ENCODE assay signal across 1 cellular context in the genomic region with DNA sequence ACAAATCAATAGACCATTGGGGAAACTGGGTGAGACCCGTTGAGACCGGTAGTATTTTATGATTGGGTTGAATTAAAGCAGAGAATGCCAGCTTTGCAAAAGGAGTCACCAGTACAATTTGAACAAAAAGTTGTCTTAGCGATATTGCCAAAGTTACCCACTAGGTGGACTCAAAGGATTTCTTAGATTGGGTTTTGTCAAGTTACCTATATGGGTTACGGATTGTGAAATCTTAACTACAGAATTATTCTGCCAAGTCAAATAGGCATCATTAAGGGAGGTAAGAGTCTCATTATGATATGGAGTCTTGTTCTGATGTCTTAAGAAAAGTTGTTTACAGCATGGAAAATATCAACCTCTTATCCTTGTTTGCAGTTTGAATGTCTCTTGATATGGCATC.
TF ChIP-seq lines count a peak whose summit lies in the region.

No MANE protein-coding gene starts in this region.

TF ChIP-seq in K562, 482 proteins besides CTCF, POLR2A, EP300 and RAD21:
- TF ChIP-seq ZBTB17 (CRISPR knock-in tag; IDR thresholded peaks at IDR 0.05), result no peak
- TF ChIP-seq ZNF57 (CRISPR knock-in tag; IDR thresholded peaks at IDR 0.05), result no peak
- TF ChIP-seq SIN3B (IDR thresholded peaks at IDR 0.05; ENCODE audit: low read depth), result no peak
- TF ChIP-seq NCOA4 (IDR thresholded peaks at IDR 0.05; ENCODE audit: partially characterized antibody), result no peak
- TF ChIP-seq CEBPB (tag; IDR thresholded peaks at IDR 0.05), result peak; percentile 91
- no peak for TF ChIP-seq SETDB1 (IDR thresholded peaks at IDR 0.05; ENCODE audit: low read length)
- no peak for TF ChIP-seq GATA2 (CRISPR knock-in tag; IDR thresholded peaks at IDR 0.05)
- no peak for TF ChIP-seq HIVEP1 (CRISPR knock-in tag; IDR thresholded peaks at IDR 0.05)
- no peak for TF ChIP-seq ZNF780A (CRISPR knock-in tag; IDR thresholded peaks at IDR 0.05)
- TF ChIP-seq ZNF41 (CRISPR knock-in tag; conservative IDR thresholded peaks at IDR 0.05), result no peak
- no peak for TF ChIP-seq FOXJ2 (tag; IDR thresholded peaks at IDR 0.05)
- TF ChIP-seq ZNF699 (CRISPR knock-in tag; IDR thresholded peaks at IDR 0.05; ENCODE audit: insufficient replicate concordance), result no peak
- TF ChIP-seq ZSCAN32 (CRISPR knock-in tag; IDR thresholded peaks at IDR 0.05), result no peak
- TF ChIP-seq GTF2E2 (tag; IDR thresholded peaks at IDR 0.05), result no peak
- no peak for TF ChIP-seq CEBPG (CRISPR knock-in tag; IDR thresholded peaks at IDR 0.05)
- TF ChIP-seq CEBPG (tag; conservative IDR thresholded peaks at IDR 0.05 in 1 of 2, IDR thresholded peaks at IDR 0.05 in 1 of 2), result peak in 1 of 2 experiments; percentile 69; a peak in 1 of 4 replicates
- TF ChIP-seq ZKSCAN3 (CRISPR knock-in tag; IDR thresholded peaks at IDR 0.05), result no peak
- no peak for TF ChIP-seq ADNP (tag; IDR thresholded peaks at IDR 0.05)
